Comparison of ENCODE assay signal across 21 cellular contexts in the genomic region with DNA sequence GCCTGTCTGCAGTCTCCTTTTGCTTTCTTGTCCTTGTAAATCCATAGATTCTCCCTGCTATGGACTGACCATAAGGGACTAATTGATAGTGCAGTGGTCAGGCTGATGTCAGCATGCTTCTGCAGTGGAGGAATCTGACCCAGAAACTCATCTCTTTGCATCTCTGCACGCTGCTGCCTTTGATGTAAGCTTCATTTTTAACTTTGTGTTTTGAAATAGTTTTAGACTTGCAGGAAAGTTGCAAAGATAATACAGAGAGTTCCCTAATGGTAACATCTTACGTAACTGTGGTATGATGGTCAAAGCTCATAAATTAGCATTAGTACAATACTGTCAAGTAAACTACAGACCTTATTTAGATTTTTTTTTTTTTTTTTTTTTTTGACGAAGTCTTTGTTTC.
"Had no signal": no experiment of that assay in that cellular context is flagged by ENCODE, and none has a peak within 500 bp of the region (broad histone marks: within the 10 kb centered on the region; RNA-seq: fewer than 3 reads in every experiment).

No MANE protein-coding gene starts in this region.

- H3K9ac ChIP-seq: parathyroid adenoma had no signal

- H3K9me3 ChIP-seq: adrenal gland, neutrophil, upper lobe of right lung had no signal

- H3K27me3 ChIP-seq: adrenal gland, breast epithelium, neutrophil, upper lobe of right lung had no signal

- DNase-seq: activated CD4-positive, alpha-beta T cell treated with anti-CD3 and anti-CD28 coated beads for 1 hour; activated CD8-positive, alpha-beta memory T cell treated with anti-CD3 and anti-CD28 coated beads for 24 hours; activated CD8-positive, alpha-beta memory T cell treated with anti-CD3 and anti-CD28 coated beads, Interleukin-2, amount 50 U/mL, for 48 hours; activated effector memory CD4-positive, alpha-beta T cell treated with anti-CD3 and anti-CD28 coated beads, Interleukin-2, amount 50 U/mL, for 16 hours; activated naive CD4-positive, alpha-beta T cell treated with anti-CD3 and anti-CD28 coated beads, Interleukin-2, amount 50 U/mL, for 16 hours; activated T-cell treated with anti-CD3 and anti-CD28 coated beads, Interleukin-2, amount 50 U/mL, for 72 hours; cortex of kidney; left cardiac atrium; lower lobe of right lung; natural killer cell; retina; stimulated activated CD4-positive, alpha-beta T cell treated with anti-CD3 and anti-CD28 coated beads, Interleukin-2, amount 100 ng/mL, for 24 hours; stimulated activated naive CD4-positive, alpha-beta T cell treated with Interleukin-2 at 50 U/mL for 16 hours; SW 1271; T-helper 2 cell; upper lobe of right lung had no signal

- H3K4me1 ChIP-seq: adrenal gland, breast epithelium, lower lobe of right lung, parathyroid adenoma, upper lobe of right lung had no signal

- H3K4me3 ChIP-seq: adrenal gland, breast epithelium, lower lobe of right lung, upper lobe of right lung had no signal

- H3K27ac ChIP-seq: breast epithelium, neutrophil, parathyroid adenoma had no signal

- H3K36me3 ChIP-seq: adrenal gland, breast epithelium, lower lobe of right lung, neutrophil, upper lobe of right lung had no signal

- ATAC-seq: activated T-cell treated with anti-CD3 and anti-CD28 coated beads, Interleukin-2, amount 50 U/mL, for 72 hours; esophagus mucosa; left cardiac atrium; natural killer cell; upper lobe of right lung had no signal
